21 cellular contexts compared by ENCODE assay signal in the genomic region with DNA sequence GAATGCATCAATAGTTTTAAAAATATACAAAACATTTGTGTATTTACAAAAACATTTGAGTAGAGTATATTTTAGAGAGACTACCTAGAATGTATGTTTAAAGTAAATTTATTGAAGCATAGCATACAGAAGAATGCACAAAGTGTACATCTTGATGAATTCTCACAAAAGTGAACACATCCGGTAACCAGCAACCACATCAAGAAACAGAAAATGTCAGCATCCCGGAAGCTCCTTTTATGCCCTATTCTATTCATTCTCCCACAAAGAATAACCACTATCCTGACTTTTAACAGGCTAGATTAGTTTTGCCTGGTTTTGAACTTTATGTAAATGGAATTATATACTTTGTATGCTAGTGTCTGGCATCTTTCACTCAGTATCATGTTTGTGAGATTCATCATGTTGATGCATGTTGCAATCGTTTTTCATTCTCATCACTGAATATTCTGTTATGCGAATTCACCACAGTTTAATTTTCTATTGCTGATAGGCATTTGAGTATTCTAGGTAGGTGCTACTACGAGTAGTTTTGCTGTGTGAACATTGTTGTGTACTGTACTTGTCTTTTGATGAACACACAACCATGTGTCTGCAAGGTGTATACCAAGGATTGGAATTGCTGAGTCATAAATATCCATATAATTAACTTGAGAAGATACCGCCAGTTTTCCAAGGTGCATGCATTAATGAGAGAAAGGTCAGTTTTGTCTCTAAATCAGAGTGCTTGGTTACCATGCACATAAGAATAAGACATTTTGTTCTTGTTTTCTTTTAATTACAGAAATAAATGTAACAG.
DNase-seq lines count a peak whose midpoint lies in the region; ATAC-seq, FAIRE-seq and TF ChIP-seq lines count a peak whose summit lies in the region.
"Had no signal": no experiment of that assay in that cellular context is flagged by ENCODE, and none has a peak within 500 bp of the region (broad histone marks: within the 10 kb centered on the region; RNA-seq: fewer than 3 reads in every experiment).

No MANE protein-coding gene starts in this region.

- no peak overlapping the region for H2AFZ ChIP-seq in K562 (ENCODE audit: low read depth, low read length)
- H2AFZ ChIP-seq: parathyroid adenoma had no signal

- peak; percentile 64 for ATAC-seq in stimulated activated naive CD8-positive, alpha-beta T cell treated with anti-CD3 and anti-CD28 coated beads, Interleukin-15, amount 100 ng/mL, for 72 hours
- ATAC-seq in stimulated activated naive CD8-positive, alpha-beta T cell treated with anti-CD3 and anti-CD28 coated beads, Interleukin-15, Interleukin-2, amounts not matched to agents 100 U/mL and 50 U/mL, for 24 hours: no peak
- no peak for ATAC-seq in K562

- H3K36me3 Mint-ChIP-seq in chondrocyte (ENCODE audit: low read depth): no peaks in the 10 kb centered on the region

- no peak overlapping the region for H3K27ac Mint-ChIP-seq in stimulated activated naive CD8-positive, alpha-beta T cell treated with anti-CD3 and anti-CD28 coated beads, Interleukin-15, amount 100 ng/mL, for 72 hours
- no peak overlapping the region for H3K27ac Mint-ChIP-seq in chondrocyte (ENCODE audit: unreplicated experiment)

- peak overlapping the region; percentile 49 to 59 for H3K4me3 Mint-ChIP-seq in stimulated activated naive CD8-positive, alpha-beta T cell treated with anti-CD3 and anti-CD28 coated beads, Interleukin-15, amount 100 ng/mL, for 72 hours
- H3K4me3 Mint-ChIP-seq in chondrocyte (ENCODE audit: unreplicated experiment): no peak overlapping the region

- CTCF ChIA-PET in K562 (lab: Yijun Ruan, JAX; ENCODE audit: low intra/inter-chr PET ratio): no interaction called here

- H3K9me1 ChIP-seq in K562 (ENCODE audit: control insufficient read depth, insufficient read depth, low read length): no peaks in the 10 kb centered on the region

- H3K27ac ChIP-seq in K562 (ENCODE audit: extremely low read depth, low read depth, low read length): no peak overlapping the region
- H3K27ac ChIP-seq: brain microvascular endothelial cell, parathyroid adenoma had no signal

- no peaks in the 10 kb centered on the region for H3K4me1 ChIP-seq in K562 (replicated peaks in 1 of 2; ENCODE audit: control insufficient read depth in 2 of 2, insufficient read depth in 2 of 2, low read length in 2 of 2)
- H3K4me1 ChIP-seq: parathyroid adenoma, uterus had no signal

- no peak overlapping the region for H3K4me3 ChIP-seq in Jurkat, Clone E6-1 (ENCODE audit: low read length)
- H3K4me3 ChIP-seq in K562: no peak overlapping the region
- H3K4me3 ChIP-seq: MG63, uterus had no signal

- H3K4me1 Mint-ChIP-seq in stimulated activated naive CD8-positive, alpha-beta T cell treated with anti-CD3 and anti-CD28 coated beads, Interleukin-15, amount 100 ng/mL, for 72 hours: peaks cover 59% of the 10 kb centered on the region
- H3K4me1 Mint-ChIP-seq in chondrocyte (ENCODE audit: low read depth): peaks cover 47% of the 10 kb centered on the region

- H3K27me3 Mint-ChIP-seq in stimulated activated naive CD8-positive, alpha-beta T cell treated with anti-CD3 and anti-CD28 coated beads, Interleukin-15, amount 100 ng/mL, for 72 hours: no peaks in the 10 kb centered on the region
- H3K27me3 Mint-ChIP-seq in chondrocyte (ENCODE audit: low read depth): no peaks in the 10 kb centered on the region

- H3K4me2 ChIP-seq in K562 (ENCODE audit: insufficient read depth, low read length): no peak overlapping the region

- 0% methylated on average over 6 of the region's 6 CpGs for WGBS in K562 (ENCODE audit: insufficient coverage, low coverage, missing lambda C conversion rate)

- FAIRE-seq in K562 (lab: Jason Lieb, UNC): no peak

- no TSS peak for BruUV-seq in K562 (replicated peaks; lab: Mats Ljungman, UMichigan)

- peaks cover 0 to 4% of the 10 kb centered on the region in 2 experiments; a peak in 2 of 5 replicates for H3K27me3 ChIP-seq in K562 (ENCODE audit: control insufficient read depth in 2 of 2, insufficient read depth in 2 of 2, low read length in 2 of 2)
- H3K27me3 ChIP-seq: brain microvascular endothelial cell, MG63, uterus had no signal

- in situ Hi-C loops in K562 (cut with MboI): no loop called here

- H3K9ac ChIP-seq in K562 (ENCODE audit: insufficient read depth in 1 of 2, low read depth in 2 of 2, low read length in 2 of 2): no peak overlapping the region
- H3K9ac ChIP-seq: parathyroid adenoma had no signal

- POLR2A ChIA-PET in K562 (lab: Yijun Ruan, JAX): no interaction called here

- no peak for TF ChIP-seq CTCF in K562 (IDR thresholded peaks at IDR 0.05 in 2 of 3, conservative IDR thresholded peaks at IDR 0.05 in 1 of 3; ENCODE audit: insufficient read depth in 2 of 3, low read depth in 1 of 3, low read length in 3 of 3)
- no peak for TF ChIP-seq CTCF in chondrocyte (IDR thresholded peaks at IDR 0.05)

- no peaks in the 10 kb centered on the region for H3K36me3 ChIP-seq in K562 (ENCODE audit: control insufficient read depth, insufficient read depth, low read length)
- H3K36me3 ChIP-seq: brain microvascular endothelial cell, MG63, uterus had no signal

- TF ChIP-seq RAD21 in K562 (CRISPR knock-in tag; conservative IDR thresholded peaks at IDR 0.05 in 1 of 2, IDR thresholded peaks at IDR 0.05 in 1 of 2): no peak

- TF ChIP-seq POLR2A in K562 (conservative IDR thresholded peaks at IDR 0.05): no peak

- intact Hi-C loops in K562 (cut with micrococcal nuclease): no loop called here

- no peaks in the 10 kb centered on the region for H3K79me2 ChIP-seq in K562 (ENCODE audit: control insufficient read depth, insufficient read depth, low read length)
- H3K79me2 ChIP-seq: parathyroid adenoma had no signal

- TF ChIP-seq EP300 in K562 (IDR thresholded peaks at IDR 0.05; ENCODE audit: low read length): no peak

- no peaks in the 10 kb centered on the region; the same call in 1 of the 2 replicates for H3K9me3 ChIP-seq in K562 (replicated peaks; ENCODE audit: control insufficient read depth, insufficient read depth, low read depth, low read length)
- H3K9me3 ChIP-seq: MG63, uterus had no signal

- DNase-seq in stimulated activated naive CD8-positive, alpha-beta T cell treated with anti-CD3 and anti-CD28 coated beads, Interleukin-15, amount 100 ng/mL, for 72 hours: no peak
- no peak for DNase-seq in stimulated activated naive CD8-positive, alpha-beta T cell treated with anti-CD3 and anti-CD28 coated beads, Interleukin-15, Interleukin-2, amounts not matched to agents 100 U/mL and 50 U/mL, for 24 hours
- DNase-seq in Jurkat, Clone E6-1 (ENCODE audit: low read depth, low spot score): peak; percentile 84
- no peak for DNase-seq in K562 (ENCODE audit: extremely low read depth in 1 of 4, low spot score in 3 of 4)
- no peak for DNase-seq in stimulated activated CD4-positive, alpha-beta T cell treated with anti-CD3 and anti-CD28 coated beads, Interleukin-1b, Interleukin-23, amount 100 ng/mL, for 48 hours
- no peak for DNase-seq in NCI-H2171 (lab: John Stamatoyannopoulos, UW)
- DNase-seq in chondrocyte (ENCODE audit: low spot score): no peak
- DNase-seq: activated CD8-positive, alpha-beta memory T cell treated with anti-CD3 and anti-CD28 coated beads for 24 hours; AML-193; brain microvascular endothelial cell; foreskin fibroblast; hippocampal formation; kidney; mammary epithelial cell; MG63; NCI-H1694 treated with DMSO at 0.1 percent for 48 hours; NCI-H446; RPMI8226; stimulated activated CD4-positive, alpha-beta T cell treated with anti-CD3 and anti-CD28 coated beads, Interleukin-2, amount 100 ng/mL, for 24 hours; uterus had no signal

- no peaks in the 10 kb centered on the region for H4K20me1 ChIP-seq in K562 (replicated peaks; ENCODE audit: control insufficient read depth, insufficient read depth, low read length)

- H3K9me3 Mint-ChIP-seq in stimulated activated naive CD8-positive, alpha-beta T cell treated with anti-CD3 and anti-CD28 coated beads, Interleukin-15, amount 100 ng/mL, for 72 hours: no peaks in the 10 kb centered on the region
- H3K9me3 Mint-ChIP-seq in chondrocyte (ENCODE audit: low read depth): no peaks in the 10 kb centered on the region

TF ChIP-seq in K562, 482 proteins besides CTCF, POLR2A, EP300 and RAD21:
- TF ChIP-seq NFE2 (IDR thresholded peaks at IDR 0.05; ENCODE audit: low read depth) (0 out of 2 replicates have a peak, but pooled peaks have one; percentile 24), MAFG (tag; conservative IDR thresholded peaks at IDR 0.05) (peak; percentile 40; the same call in 1 of the 2 replicates), ZNF316 (IDR thresholded peaks at IDR 0.05) (peak; percentile 35)
- TF ChIP-seq, protein P1, sequence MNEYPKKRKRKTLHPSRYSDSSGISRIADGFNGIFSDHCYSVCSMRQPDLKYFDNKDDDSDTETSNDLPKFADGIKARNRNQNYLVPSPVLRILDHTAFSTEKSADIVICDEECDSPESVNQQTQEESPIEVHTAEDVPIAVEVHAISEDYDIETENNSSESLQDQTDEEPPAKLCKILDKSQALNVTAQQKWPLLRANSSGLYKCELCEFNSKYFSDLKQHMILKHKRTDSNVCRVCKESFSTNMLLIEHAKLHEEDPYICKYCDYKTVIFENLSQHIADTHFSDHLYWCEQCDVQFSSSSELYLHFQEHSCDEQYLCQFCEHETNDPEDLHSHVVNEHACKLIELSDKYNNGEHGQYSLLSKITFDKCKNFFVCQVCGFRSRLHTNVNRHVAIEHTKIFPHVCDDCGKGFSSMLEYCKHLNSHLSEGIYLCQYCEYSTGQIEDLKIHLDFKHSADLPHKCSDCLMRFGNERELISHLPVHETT (CRISPR knock-in tag; conservative IDR thresholded peaks at IDR 0.05 in 1 of 2, IDR thresholded peaks at IDR 0.05 in 1 of 2): no peak
- TF ChIP-seq, protein P2, sequence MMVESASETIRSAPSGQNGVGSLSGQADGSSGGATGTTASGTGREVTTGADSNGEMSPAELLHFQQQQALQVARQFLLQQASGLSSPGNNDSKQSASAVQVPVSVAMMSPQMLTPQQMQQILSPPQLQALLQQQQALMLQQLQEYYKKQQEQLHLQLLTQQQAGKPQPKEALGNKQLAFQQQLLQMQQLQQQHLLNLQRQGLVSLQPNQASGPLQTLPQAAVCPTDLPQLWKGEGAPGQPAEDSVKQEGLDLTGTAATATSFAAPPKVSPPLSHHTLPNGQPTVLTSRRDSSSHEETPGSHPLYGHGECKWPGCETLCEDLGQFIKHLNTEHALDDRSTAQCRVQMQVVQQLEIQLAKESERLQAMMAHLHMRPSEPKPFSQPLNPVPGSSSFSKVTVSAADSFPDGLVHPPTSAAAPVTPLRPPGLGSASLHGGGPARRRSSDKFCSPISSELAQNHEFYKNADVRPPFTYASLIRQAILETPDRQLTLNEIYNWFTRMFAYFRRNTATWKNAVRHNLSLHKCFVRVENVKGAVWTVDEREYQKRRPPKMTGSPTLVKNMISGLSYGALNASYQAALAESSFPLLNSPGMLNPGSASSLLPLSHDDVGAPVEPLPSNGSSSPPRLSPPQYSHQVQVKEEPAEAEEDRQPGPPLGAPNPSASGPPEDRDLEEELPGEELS (CRISPR knock-in tag; IDR thresholded peaks at IDR 0.05; ENCODE audit: borderline replicate concordance): no peak
